16 cellular contexts compared by ENCODE assay signal in genomic region chr1:114234408-114235119, GRCh38.
DNase-seq lines count a peak whose midpoint lies in the region; ATAC-seq lines count a peak whose summit lies in the region.
"Had no signal": no experiment of that assay in that cellular context is flagged by ENCODE, and none has a peak within 500 bp of the region (broad histone marks: within the 10 kb centered on the region; RNA-seq: fewer than 3 reads in every experiment).

No MANE protein-coding gene starts in this region.

- H3K9me3 Mint-ChIP-seq in stimulated activated memory B cell treated with anti-CD40 and anti-IgM and Interleukin-4, amounts not matched to agents 10 μg/mL and 1 μg/mL and 100 μg/mL, for 72 hours = no peaks in the 10 kb centered on the region
- peaks cover 0 to 1% (median 0%) of the 10 kb centered on the region in 8 donors for H3K9me3 Mint-ChIP-seq in CD4-positive, alpha-beta memory T cell
- H3K9me3 Mint-ChIP-seq: activated B cell treated with CpG ODN at 0.5 μM for 24 hours, HFFc6 had no signal

- H3K4me3 ChIP-seq in CD4-positive, alpha-beta memory T cell (ENCODE audit: low read length in 2 of 2) = no peak overlapping the region

- no peaks in the 10 kb centered on the region for H3K36me3 Mint-ChIP-seq in stimulated activated memory B cell treated with anti-CD40 and anti-IgM and Interleukin-4, amounts not matched to agents 10 μg/mL and 1 μg/mL and 100 μg/mL, for 72 hours
- H3K36me3 Mint-ChIP-seq in CD4-positive, alpha-beta memory T cell = no peaks in the 10 kb centered on the region

- peak; percentile 73 for ATAC-seq in GM18520 (IDR thresholded peaks at IDR 0.05; ENCODE audit: unreplicated experiment)
- ATAC-seq in HG03095 (IDR thresholded peaks at IDR 0.05; ENCODE audit: unreplicated experiment) = peak; percentile 78
- ATAC-seq in stimulated activated memory B cell treated with anti-CD40 and anti-IgM and Interleukin-4, amounts not matched to agents 10 μg/mL and 1 μg/mL and 100 μg/mL, for 72 hours = peak; percentile 53
- ATAC-seq in HG02798 (IDR thresholded peaks at IDR 0.05; ENCODE audit: poor library complexity, unreplicated experiment) = no peak
- ATAC-seq: right cardiac atrium had no signal

- no peak overlapping the region for H3K27ac ChIP-seq in CD4-positive, alpha-beta memory T cell (ENCODE audit: low read depth, low read length)

- peaks cover 10% of the 10 kb centered on the region for H3K4me1 Mint-ChIP-seq in stimulated activated memory B cell treated with anti-CD40 and anti-IgM and Interleukin-4, amounts not matched to agents 10 μg/mL and 1 μg/mL and 100 μg/mL, for 72 hours
- H3K4me1 Mint-ChIP-seq in CD4-positive, alpha-beta memory T cell = peaks cover 0 to 11% (median 3%) of the 10 kb centered on the region in 4 donors
- H3K4me1 Mint-ChIP-seq: activated B cell treated with CpG ODN at 0.5 μM for 24 hours had no signal

- intact Hi-C loops in CD4-positive, alpha-beta memory T cell (cut with micrococcal nuclease) = no loop called here

- H3K4me1 ChIP-seq in CD4-positive, alpha-beta memory T cell (ENCODE audit: insufficient read depth, low read length) = no peaks in the 10 kb centered on the region

- no peak overlapping the region for H3K27ac Mint-ChIP-seq in stimulated activated memory B cell treated with anti-CD40 and anti-IgM and Interleukin-4, amounts not matched to agents 10 μg/mL and 1 μg/mL and 100 μg/mL, for 72 hours
- H3K27ac Mint-ChIP-seq in CD4-positive, alpha-beta memory T cell = no peak overlapping the region
- H3K27ac Mint-ChIP-seq: activated B cell treated with CpG ODN at 0.5 μM for 24 hours, HFFc6 had no signal

- H3K27me3 ChIP-seq in CD4-positive, alpha-beta memory T cell (ENCODE audit: insufficient read depth, low read length) = no peaks in the 10 kb centered on the region

- no peaks in the 10 kb centered on the region for H3K36me3 ChIP-seq in CD4-positive, alpha-beta memory T cell (ENCODE audit: insufficient read depth, low read length)

- CTCF ChIA-PET in CD4-positive, alpha-beta memory T cell (lab: Charles Lee; ENCODE audit: partially characterized antibody) = no interaction called here

- DNase-seq in SKM-1 (lab: John Stamatoyannopoulos, UW; ENCODE audit: unreplicated experiment) = peak; percentile 42
- no peak for DNase-seq in GM19238 (ENCODE audit: insufficient read length, low spot score)
- DNase-seq in CD4-positive, alpha-beta memory T cell = no peak
- DNase-seq: activated B cell treated with CpG ODN at 0.5 μM for 24 hours, activated T-cell treated with anti-CD3 and anti-CD28 coated beads for 4 hours, amniotic stem cell, cortex of kidney, HFFc6, NCI-H1417, NCI-H510A, right cardiac atrium, SIG-M5 had no signal

- H3K4me3 Mint-ChIP-seq in stimulated activated memory B cell treated with anti-CD40 and anti-IgM and Interleukin-4, amounts not matched to agents 10 μg/mL and 1 μg/mL and 100 μg/mL, for 72 hours = no peak overlapping the region
- peak overlapping the region in 1 of 8 donors; percentile 7 for H3K4me3 Mint-ChIP-seq in CD4-positive, alpha-beta memory T cell
- H3K4me3 Mint-ChIP-seq: activated B cell treated with CpG ODN at 0.5 μM for 24 hours, HFFc6 had no signal

- POLR2A ChIA-PET in CD4-positive, alpha-beta memory T cell (lab: Charles Lee; ENCODE audit: partially characterized antibody) = no interaction called here

- H3K9me3 ChIP-seq in CD4-positive, alpha-beta memory T cell (ENCODE audit: control insufficient read depth in 1 of 2, low read length in 2 of 2) = no peaks in the 10 kb centered on the region

- H3K27me3 Mint-ChIP-seq in stimulated activated memory B cell treated with anti-CD40 and anti-IgM and Interleukin-4, amounts not matched to agents 10 μg/mL and 1 μg/mL and 100 μg/mL, for 72 hours = peaks cover 9% of the 10 kb centered on the region
- H3K27me3 Mint-ChIP-seq in CD4-positive, alpha-beta memory T cell = peaks cover 1 to 4% of the 10 kb centered on the region in 2 donors
